ENCODE assay signal across 8 cellular contexts in the genomic region with DNA sequence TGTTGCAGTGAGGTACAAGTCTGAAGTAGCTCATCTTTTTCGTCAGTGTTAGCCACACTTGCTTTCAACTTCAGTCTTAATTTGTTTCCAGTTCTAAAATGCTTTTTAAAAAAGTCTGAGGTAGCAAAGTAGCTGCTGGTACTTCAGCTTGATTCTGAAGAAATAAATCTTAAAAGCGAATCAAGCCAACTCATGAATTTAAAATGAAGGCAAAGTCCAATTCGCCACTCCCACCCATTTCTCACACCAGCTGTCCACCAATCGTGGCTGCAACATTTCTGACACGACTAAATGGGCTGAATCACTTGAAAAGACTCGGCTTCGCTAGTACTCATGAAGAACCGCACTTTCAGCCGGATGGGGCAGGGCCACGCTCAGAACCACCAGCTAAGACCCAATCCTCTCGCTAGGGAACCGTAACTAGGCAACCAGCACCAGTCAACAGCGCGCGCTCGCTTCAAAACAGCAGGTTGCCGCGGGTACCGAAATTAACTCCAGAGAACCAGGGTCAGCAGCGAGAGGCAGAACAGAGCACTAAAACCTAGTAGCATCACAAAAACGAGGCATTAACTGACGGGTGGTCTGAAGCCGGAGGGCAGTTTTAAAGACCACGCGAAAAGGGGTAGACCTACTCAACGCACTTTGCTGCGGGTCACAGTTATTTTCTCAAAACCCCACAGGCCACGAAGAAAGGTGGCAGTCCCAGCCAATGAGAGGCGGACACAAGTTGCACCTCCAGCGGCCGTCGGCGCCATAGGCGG. TPM values are rescaled to one million over a fixed set of nuclear protein-coding genes. Genes with fewer than 3 reads are reported as not detected.
DNase-seq lines count a peak whose midpoint lies in the region; ATAC-seq and TF ChIP-seq lines count a peak whose summit lies in the region.

No MANE protein-coding gene starts in this region.

- H3K27ac ChIP-seq in left lung = peak overlapping the region; percentile 100

- peak overlapping the region; percentile 76 to 96 for H3K4me3 ChIP-seq in left lung

- H3K27me3 ChIP-seq in left lung = no peaks in the 10 kb centered on the region

- ATAC-seq in HG03066 (IDR thresholded peaks at IDR 0.05; ENCODE audit: low read depth, unreplicated experiment) = peak; percentile 30
- ATAC-seq in left lung = peak; percentile 61

- intact Hi-C loops in left lung (cut with DNase I) = no loop called here

- H3K4me1 ChIP-seq in left lung = peaks cover 39 to 54% of the 10 kb centered on the region in 2 donors

- TF ChIP-seq CTCF in left lung (IDR thresholded peaks at IDR 0.05) = peak; percentile 18 to 38

- H3K36me3 ChIP-seq in left lung = no peaks in the 10 kb centered on the region

- DNase-seq in NCI-H524 (lab: John Stamatoyannopoulos, UW) (peak; percentile 67 to 70), NCI-H524 treated with DMSO at 0.1 percent for 48 hours (lab: John Stamatoyannopoulos, UW) (no peak), NCI-H446 (lab: John Stamatoyannopoulos, UW) (peak; percentile 36 to 49), dermis blood vessel endothelial cell (peak; percentile 96), left lung (peak; percentile 86 to 90)
- DNase-seq in activated CD4-positive, alpha-beta T cell treated with anti-CD3 and anti-CD28 coated beads, Interleukin-2, amount 50 U/mL, for 48 hours = peak; percentile 79 to 84
- peak; percentile 63 to 77 for DNase-seq in stimulated activated CD4-positive, alpha-beta T cell treated with anti-CD3 and anti-CD28 coated beads, Interleukin-2, amount 100 ng/mL, for 48 hours

- H3K9me3 ChIP-seq in left lung = no peaks in the 10 kb centered on the region

RNA-seq across cellular contexts. Expression of a gene that starts 0.9 kb away (rescaled TPM):
- total RNA-seq in dermis blood vessel endothelial cell = 108 and 189 TPM in 2 replicates
- 100 to 1,000 TPM; 112 to 127 TPM for total RNA-seq in left lung

RNA-seq across cellular contexts. Expression of a gene that starts 38.6 kb away (rescaled TPM):
- total RNA-seq in dermis blood vessel endothelial cell = 1.2 and 3.4 TPM in 2 replicates
- total RNA-seq in left lung = 1 to 10 TPM; 1.6 to 2.0 TPM
